Comparison of ENCODE assay signal across 8 cellular contexts in the genomic region with DNA sequence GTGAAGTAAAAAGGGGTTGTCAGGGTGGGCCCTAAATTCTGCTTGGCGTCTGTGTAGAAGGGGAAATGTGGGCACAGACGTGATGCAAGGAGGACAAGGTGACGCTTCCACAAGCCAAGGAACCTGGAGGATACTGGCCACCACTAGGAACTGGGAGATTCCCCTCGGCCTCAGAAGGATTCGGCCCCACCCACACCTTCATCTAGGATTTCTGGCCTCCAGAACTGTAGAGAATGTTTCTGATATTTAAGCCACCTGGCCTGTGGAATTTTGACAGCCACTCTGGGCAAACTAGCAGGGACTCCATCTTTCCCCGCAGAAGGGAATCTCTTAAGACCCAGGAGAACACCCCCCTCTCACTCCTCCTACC. TPM values are rescaled to one million over a fixed set of nuclear protein-coding genes. Genes with fewer than 3 reads are reported as not detected.
DNase-seq lines count a peak whose midpoint lies in the region; ATAC-seq and TF ChIP-seq lines count a peak whose summit lies in the region.

No MANE protein-coding gene starts in this region.

- peak overlapping the region; percentile 89 for H3K4me3 Mint-ChIP-seq in nephron progenitor cell

- ATAC-seq in GM21390 (IDR thresholded peaks at IDR 0.05; ENCODE audit: unreplicated experiment) (no peak), HG03280 (IDR thresholded peaks at IDR 0.05; ENCODE audit: unreplicated experiment) (no peak)

- peaks cover 37% of the 10 kb centered on the region for H3K4me1 ChIP-seq in effector memory CD4-positive, alpha-beta T cell (ENCODE audit: control insufficient read depth, insufficient read depth, low read length, poor library complexity, severe bottlenecking)

- CTCF ChIA-PET in BJ (lab: Yijun Ruan, JAX) = interaction anchor here (0.5 to 2.1 kb wide), 7 partner anchors 13 to 346 kb away, joined by 3 to 11 read pairs (median 4); no protein-coding TSS in a partner anchor

- peaks cover 15% of the 10 kb centered on the region for H3K36me3 ChIP-seq in BJ (ENCODE audit: control insufficient read depth, insufficient read depth, low read length)
- peaks cover 19% of the 10 kb centered on the region for H3K36me3 ChIP-seq in MG63
- H3K36me3 ChIP-seq in effector memory CD4-positive, alpha-beta T cell (ENCODE audit: control insufficient read depth, insufficient read depth, low read length) = peaks cover 29% of the 10 kb centered on the region

- H3K27me3 ChIP-seq in BJ (ENCODE audit: control insufficient read depth, insufficient read depth, low read length) (no peaks in the 10 kb centered on the region), MG63 (no peaks in the 10 kb centered on the region)
- no peaks in the 10 kb centered on the region for H3K27me3 ChIP-seq in effector memory CD4-positive, alpha-beta T cell (replicated peaks; ENCODE audit: control insufficient read depth, insufficient read depth, low read length, poor library complexity, severe bottlenecking)

- peak overlapping the region; percentile 96 for H3K27ac ChIP-seq in effector memory CD4-positive, alpha-beta T cell (ENCODE audit: insufficient read depth, low read length, poor library complexity, severe bottlenecking)

- H3K27me3 Mint-ChIP-seq in nephron progenitor cell (ENCODE audit: low read depth, poor library complexity) = no peaks in the 10 kb centered on the region

- H3K9me3 ChIP-seq in MG63 = no peaks in the 10 kb centered on the region
- no peaks in the 10 kb centered on the region for H3K9me3 ChIP-seq in effector memory CD4-positive, alpha-beta T cell (ENCODE audit: control insufficient read depth, low read length)

- H3K27ac Mint-ChIP-seq in nephron progenitor cell = no peak overlapping the region

- TF ChIP-seq CTCF in BJ (IDR thresholded peaks at IDR 0.05; ENCODE audit: insufficient read depth, low read depth, low read length) (no peak), nephron progenitor cell (IDR thresholded peaks at IDR 0.05) (no peak)

- POLR2A ChIA-PET in BJ (lab: Charles Lee) = no interaction called here

- H3K4me1 Mint-ChIP-seq in nephron progenitor cell = peaks cover 48% of the 10 kb centered on the region

- peaks cover 17% of the 10 kb centered on the region for H3K36me3 Mint-ChIP-seq in nephron progenitor cell (ENCODE audit: low read depth)

- H3K4me3 ChIP-seq in BJ (ENCODE audit: low read depth, low read length) = peak overlapping the region; percentile 83
- H3K4me3 ChIP-seq in MG63 = peak overlapping the region; percentile 66
- H3K4me3 ChIP-seq in effector memory CD4-positive, alpha-beta T cell (ENCODE audit: insufficient read depth, low read depth, low read length, poor library complexity, severe bottlenecking) = peak overlapping the region; percentile 77

- no peaks in the 10 kb centered on the region for H3K9me3 Mint-ChIP-seq in nephron progenitor cell

- no peak for DNase-seq in BJ (ENCODE audit: low read depth)
- DNase-seq in MG63 = no peak
- DNase-seq in effector memory CD4-positive, alpha-beta T cell = no peak
- no peak for DNase-seq in nephron progenitor cell
- DNase-seq in kidney glomerular epithelial cell (lab: John Stamatoyannopoulos, UW) = no peak
- no peak for DNase-seq in NCI-H526 (lab: John Stamatoyannopoulos, UW)

RNA-seq across cellular contexts. Expression of gene PLEKHJ1, which starts 1.1 kb away (rescaled TPM):
- 46.2 and 65.8 TPM in 2 replicates for polyA plus RNA-seq in BJ (2011; rRNA removed)
- 12.4 and 30.0 TPM in 2 replicates for polyA minus RNA-seq in BJ (2011; rRNA and poly(A)+ RNA removed)
- 23.1 and 25.6 TPM in 2 replicates for total RNA-seq in MG63 (2014; rRNA removed; shearing (Covaris generic); ENCODE audit: low replicate concordance)

RNA-seq across cellular contexts. Expression of gene SF3A2, which starts 1.6 kb away (rescaled TPM):
- polyA plus RNA-seq in BJ (2011; rRNA removed) = 8.9 and 12.2 TPM in 2 replicates
- 11.3 and 20.2 TPM in 2 replicates for polyA minus RNA-seq in BJ (2011; rRNA and poly(A)+ RNA removed)
- total RNA-seq in MG63 (2014; rRNA removed; shearing (Covaris generic); ENCODE audit: low replicate concordance) = 5.5 and 23.7 TPM in 2 replicates

RNA-seq across cellular contexts. Expression of gene AMH, which starts 14.1 kb away (rescaled TPM):
- 0.59 and 0.66 TPM in 2 replicates for polyA plus RNA-seq in BJ (2011; rRNA removed)
- 0.31 TPM in 1 of 2 replicates, not detected in the other for polyA minus RNA-seq in BJ (2011; rRNA and poly(A)+ RNA removed)
- 0.49 and 4.1 TPM in 2 replicates for total RNA-seq in MG63 (2014; rRNA removed; shearing (Covaris generic); ENCODE audit: low replicate concordance)

RNA-seq across cellular contexts. Expression of gene JSRP1, which starts 21.2 kb away (rescaled TPM):
- polyA plus RNA-seq in BJ (2011; rRNA removed) = not detected in 2 replicates
- polyA minus RNA-seq in BJ (2011; rRNA and poly(A)+ RNA removed) = not detected in 2 replicates
- total RNA-seq in MG63 (2014; rRNA removed; shearing (Covaris generic); ENCODE audit: low replicate concordance) = not detected in 2 replicates

RNA-seq across cellular contexts. Expression of gene PEAK3, which starts 47.0 kb away (rescaled TPM):
- polyA plus RNA-seq in BJ (2011; rRNA removed) = not detected in 2 replicates
- 0.10 TPM in 1 of 2 replicates, not detected in the other for polyA minus RNA-seq in BJ (2011; rRNA and poly(A)+ RNA removed)
- total RNA-seq in MG63 (2014; rRNA removed; shearing (Covaris generic); ENCODE audit: low replicate concordance) = not detected in 2 replicates
